Comparison of ENCODE assay signal across 23 cellular contexts in genomic region chr10:133667446-133667845, GRCh38. TPM values are rescaled to one million over a fixed set of nuclear protein-coding genes. Genes with fewer than 3 reads are reported as not detected.
"Had no signal": no experiment of that assay in that cellular context is flagged by ENCODE, and none has a peak within 500 bp of the region (broad histone marks: within the 10 kb centered on the region; RNA-seq: fewer than 3 reads in every experiment).

No MANE protein-coding gene starts in this region.

RNA-seq across cellular contexts. Expression of gene FRG2B, which starts 40.9 kb away (rescaled TPM):
- total RNA-seq: bronchial epithelial cell; cerebellum; dorsolateral prefrontal cortex; gastroesophageal sphincter; heart left ventricle; hepatocyte; kidney; left ventricle myocardium inferior; lung microvascular endothelial cell; mesothelial cell of epicardium; mucosa of gallbladder; naive thymus-derived CD8-positive, alpha-beta T cell; occipital lobe; ovary; pulmonary artery endothelial cell; sigmoid colon; skeletal muscle tissue; stomach; subcutaneous adipose tissue; temporal lobe; thyroid gland had no signal
- polyA plus RNA-seq: esophagus; heart left ventricle; hepatocyte; naive thymus-derived CD8-positive, alpha-beta T cell; neural cell; ovary; sigmoid colon; stomach had no signal
